Comparison of ENCODE assay signal across 11 cellular contexts in the genomic region with DNA sequence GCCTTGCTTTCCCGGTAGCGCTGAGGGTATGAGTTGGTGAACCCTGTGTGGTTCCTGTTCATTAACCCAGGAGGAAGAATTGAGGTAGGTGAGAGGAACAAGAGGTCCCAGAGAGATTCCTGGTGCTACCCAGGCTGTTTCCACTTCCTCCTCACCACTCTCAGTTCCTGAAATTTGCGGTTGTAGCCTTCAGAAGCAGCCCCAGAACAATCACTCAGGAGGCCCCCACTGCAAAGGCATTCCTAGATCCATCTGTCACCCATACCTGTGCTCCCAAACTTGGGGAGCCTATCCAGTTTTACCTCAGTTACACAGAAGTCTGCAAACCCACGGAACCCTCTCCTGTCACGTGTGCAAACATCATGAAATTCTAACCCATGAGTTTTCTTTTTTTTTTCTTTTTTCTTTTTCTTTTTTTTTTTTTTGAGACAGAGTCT. TPM values are rescaled to one million over a fixed set of nuclear protein-coding genes. Genes with fewer than 3 reads are reported as not detected.
DNase-seq lines count a peak whose midpoint lies in the region; ATAC-seq and TF ChIP-seq lines count a peak whose summit lies in the region.
"Had no signal": no experiment of that assay in that cellular context is flagged by ENCODE, and none has a peak within 500 bp of the region (broad histone marks: within the 10 kb centered on the region; RNA-seq: fewer than 3 reads in every experiment).

No MANE protein-coding gene starts in this region.

- ATAC-seq in GM19452 (IDR thresholded peaks at IDR 0.05; ENCODE audit: unreplicated experiment) (peak; percentile 76), HG03097 (IDR thresholded peaks at IDR 0.05; ENCODE audit: low FRiP score, unreplicated experiment) (peak; percentile 85), T-helper 17 cell (peak; percentile 59)
- ATAC-seq in CD8-positive, alpha-beta T cell: no peak

- no peaks in the 10 kb centered on the region for H3K4me1 ChIP-seq in Caco-2
- no peaks in the 10 kb centered on the region for H3K4me1 ChIP-seq in CD8-positive, alpha-beta T cell (ENCODE audit: insufficient read depth, low read length)

- H3K27me3 ChIP-seq in Caco-2 (replicated peaks; ENCODE audit: control insufficient read depth, insufficient read depth, low read length): no peaks in the 10 kb centered on the region
- H3K27me3 ChIP-seq in CD8-positive, alpha-beta T cell (ENCODE audit: insufficient read depth, low read length): no peaks in the 10 kb centered on the region

- H3K27ac ChIP-seq in CD8-positive, alpha-beta T cell (ENCODE audit: low read depth, low read length): no peak overlapping the region

- no peak for TF ChIP-seq CTCF in GM10266 (IDR thresholded peaks at IDR 0.05; ENCODE audit: control insufficient read depth, insufficient read depth, low read depth, missing control alignments)
- TF ChIP-seq CTCF in Caco-2 (IDR thresholded peaks at IDR 0.05; ENCODE audit: insufficient read depth in 1 of 2, low read depth in 1 of 2, low read length in 1 of 2, severe bottlenecking in 1 of 2, unreplicated experiment in 1 of 2): no peak
- no peak for TF ChIP-seq CTCF in CD8-positive, alpha-beta T cell (IDR thresholded peaks at IDR 0.05)

- H3K9me3 ChIP-seq in T-helper 17 cell (ENCODE audit: control insufficient read depth, low read length, poor library complexity, severe bottlenecking) (no peaks in the 10 kb centered on the region), Caco-2 (no peaks in the 10 kb centered on the region)
- no peaks in the 10 kb centered on the region for H3K9me3 ChIP-seq in CD8-positive, alpha-beta T cell (ENCODE audit: low read length)

- DNase-seq in GM10266 (ENCODE audit: extremely low spot score): peak; percentile 45
- no peak for DNase-seq in T-helper 17 cell
- no peak for DNase-seq in Caco-2
- DNase-seq in NCI-H345 (lab: John Stamatoyannopoulos, UW): no peak
- DNase-seq in CD8-positive, alpha-beta T cell: no peak
- no peak for DNase-seq in middle frontal gyrus (ENCODE audit: extremely low spot score, low spot score)
- DNase-seq: activated CD4-positive, alpha-beta T cell treated with anti-CD3 and anti-CD28 coated beads, Interleukin-2, amount 10 ng/mL, durations not matched to agents 7 days and 5 days; mesendoderm; NCI-H1694 treated with DMSO at 0.1 percent for 48 hours had no signal

- H3K27ac Mint-ChIP-seq in T-helper 17 cell: no peak overlapping the region
- no peak overlapping the region for H3K27ac Mint-ChIP-seq in Caco-2 (ENCODE audit: unreplicated experiment)
- H3K27ac Mint-ChIP-seq in CD8-positive, alpha-beta T cell: no peak overlapping the region
- H3K27ac Mint-ChIP-seq: activated CD4-positive, alpha-beta T cell treated with anti-CD3 and anti-CD28 coated beads, Interleukin-2, amount 10 ng/mL, durations not matched to agents 7 days and 5 days had no signal

- H3K4me3 ChIP-seq in Caco-2 (ENCODE audit: low read depth, low read length): no peak overlapping the region
- no peak overlapping the region for H3K4me3 ChIP-seq in CD8-positive, alpha-beta T cell (ENCODE audit: low read depth, low read length)

- POLR2A ChIA-PET in Caco-2 (lab: Charles Lee): no interaction called here
- POLR2A ChIA-PET in CD8-positive, alpha-beta T cell (lab: Charles Lee): interaction anchor here (0.9 kb wide), 1 partner anchor 10 kb away, joined by 3 read pairs; no protein-coding TSS in a partner anchor

- no peaks in the 10 kb centered on the region for H3K36me3 ChIP-seq in Caco-2 (ENCODE audit: control insufficient read depth, insufficient read depth, low read length)
- H3K36me3 ChIP-seq in CD8-positive, alpha-beta T cell (ENCODE audit: insufficient read depth, low read length): no peaks in the 10 kb centered on the region

- CTCF ChIA-PET in Caco-2 (lab: Charles Lee): no interaction called here
- CTCF ChIA-PET in CD8-positive, alpha-beta T cell (lab: Charles Lee): no interaction called here

- H3K27me3 Mint-ChIP-seq in T-helper 17 cell: no peaks in the 10 kb centered on the region
- no peaks in the 10 kb centered on the region for H3K27me3 Mint-ChIP-seq in Caco-2 (ENCODE audit: insufficient read depth, unreplicated experiment)
- H3K27me3 Mint-ChIP-seq in CD8-positive, alpha-beta T cell (ENCODE audit: low read depth): no peaks in the 10 kb centered on the region
- H3K27me3 Mint-ChIP-seq: activated CD4-positive, alpha-beta T cell treated with anti-CD3 and anti-CD28 coated beads, Interleukin-2, amount 10 ng/mL, durations not matched to agents 7 days and 5 days had no signal

- H3K36me3 Mint-ChIP-seq in T-helper 17 cell (ENCODE audit: low read depth) (no peaks in the 10 kb centered on the region), Caco-2 (ENCODE audit: insufficient read depth, unreplicated experiment) (no peaks in the 10 kb centered on the region)
- H3K36me3 Mint-ChIP-seq in CD8-positive, alpha-beta T cell: no peaks in the 10 kb centered on the region

- no peaks in the 10 kb centered on the region for H3K9me3 Mint-ChIP-seq in Caco-2 (ENCODE audit: unreplicated experiment)
- H3K9me3 Mint-ChIP-seq in CD8-positive, alpha-beta T cell: no peaks in the 10 kb centered on the region
- H3K9me3 Mint-ChIP-seq: activated CD4-positive, alpha-beta T cell treated with anti-CD3 and anti-CD28 coated beads, Interleukin-2, amount 10 ng/mL, durations not matched to agents 7 days and 5 days had no signal

- H3K4me3 Mint-ChIP-seq in T-helper 17 cell (no peak overlapping the region), Caco-2 (ENCODE audit: unreplicated experiment) (no peak overlapping the region)
- no peak overlapping the region for H3K4me3 Mint-ChIP-seq in CD8-positive, alpha-beta T cell
- H3K4me3 Mint-ChIP-seq: activated CD4-positive, alpha-beta T cell treated with anti-CD3 and anti-CD28 coated beads, Interleukin-2, amount 10 ng/mL, durations not matched to agents 7 days and 5 days had no signal

- H3K4me1 Mint-ChIP-seq in T-helper 17 cell (peaks cover 3% of the 10 kb centered on the region), Caco-2 (ENCODE audit: low read depth, unreplicated experiment) (peaks cover 6% of the 10 kb centered on the region)
- peaks cover 25% of the 10 kb centered on the region for H3K4me1 Mint-ChIP-seq in CD8-positive, alpha-beta T cell (ENCODE audit: low read depth)

- BruUV-seq in Caco-2 (replicated peaks; lab: Mats Ljungman, UMichigan): no TSS peak

- intact Hi-C loops in Caco-2 (cut with micrococcal nuclease; ENCODE audit: unreplicated experiment): no loop called here
- intact Hi-C loops in CD8-positive, alpha-beta T cell (cut with DNase I, micrococcal nuclease): no loop called here

RNA-seq across cellular contexts. Expression of gene PIP4K2A, which starts 9.0 kb away (rescaled TPM):
- total RNA-seq in T-helper 17 cell (100 to 1,000 TPM; 167 to 205 TPM), Caco-2 (2022) (25.2 and 26.9 TPM in 2 replicates)
- total RNA-seq in CD8-positive, alpha-beta T cell: 10 to 100 TPM; 82.5 to 89.5 TPM
